Comparison of ENCODE assay signal across 1 cellular context in the genomic region with DNA sequence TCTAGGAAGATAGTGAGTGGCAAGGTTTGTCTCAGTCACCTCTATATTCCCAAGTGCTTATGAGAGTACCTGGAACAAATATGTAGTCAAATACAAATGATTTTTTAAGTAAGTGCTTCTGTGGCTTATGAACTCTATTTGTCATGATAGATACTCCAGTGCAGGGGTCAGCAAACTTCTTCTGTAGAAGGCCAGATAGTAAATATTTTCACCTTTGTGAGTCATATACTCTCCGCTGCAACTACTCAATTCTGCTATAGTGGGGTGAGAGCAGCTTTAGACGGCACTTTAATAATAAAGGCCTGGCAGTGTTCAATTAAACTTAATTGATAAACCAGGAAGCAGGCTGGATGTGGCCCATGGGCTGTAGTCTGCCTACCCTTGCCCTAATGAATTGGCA.
TF ChIP-seq lines count a peak whose summit lies in the region.

No MANE protein-coding gene starts in this region.

TF ChIP-seq in HepG2, 621 proteins besides CTCF, POLR2A, EP300 and RAD21 (continued from another document):
- TF ChIP-seq, protein P1, sequence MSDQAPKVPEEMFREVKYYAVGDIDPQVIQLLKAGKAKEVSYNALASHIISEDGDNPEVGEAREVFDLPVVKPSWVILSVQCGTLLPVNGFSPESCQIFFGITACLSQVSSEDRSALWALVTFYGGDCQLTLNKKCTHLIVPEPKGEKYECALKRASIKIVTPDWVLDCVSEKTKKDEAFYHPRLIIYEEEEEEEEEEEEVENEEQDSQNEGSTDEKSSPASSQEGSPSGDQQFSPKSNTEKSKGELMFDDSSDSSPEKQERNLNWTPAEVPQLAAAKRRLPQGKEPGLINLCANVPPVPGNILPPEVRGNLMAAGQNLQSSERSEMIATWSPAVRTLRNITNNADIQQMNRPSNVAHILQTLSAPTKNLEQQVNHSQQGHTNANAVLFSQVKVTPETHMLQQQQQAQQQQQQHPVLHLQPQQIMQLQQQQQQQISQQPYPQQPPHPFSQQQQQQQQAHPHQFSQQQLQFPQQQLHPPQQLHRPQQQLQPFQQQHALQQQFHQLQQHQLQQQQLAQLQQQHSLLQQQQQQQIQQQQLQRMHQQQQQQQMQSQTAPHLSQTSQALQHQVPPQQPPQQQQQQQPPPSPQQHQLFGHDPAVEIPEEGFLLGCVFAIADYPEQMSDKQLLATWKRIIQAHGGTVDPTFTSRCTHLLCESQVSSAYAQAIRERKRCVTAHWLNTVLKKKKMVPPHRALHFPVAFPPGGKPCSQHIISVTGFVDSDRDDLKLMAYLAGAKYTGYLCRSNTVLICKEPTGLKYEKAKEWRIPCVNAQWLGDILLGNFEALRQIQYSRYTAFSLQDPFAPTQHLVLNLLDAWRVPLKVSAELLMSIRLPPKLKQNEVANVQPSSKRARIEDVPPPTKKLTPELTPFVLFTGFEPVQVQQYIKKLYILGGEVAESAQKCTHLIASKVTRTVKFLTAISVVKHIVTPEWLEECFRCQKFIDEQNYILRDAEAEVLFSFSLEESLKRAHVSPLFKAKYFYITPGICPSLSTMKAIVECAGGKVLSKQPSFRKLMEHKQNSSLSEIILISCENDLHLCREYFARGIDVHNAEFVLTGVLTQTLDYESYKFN (CRISPR knock-in tag; conservative IDR thresholded peaks at IDR 0.05): peak; percentile 57; the same call in 1 of the 2 replicates
- TF ChIP-seq, protein P2, sequence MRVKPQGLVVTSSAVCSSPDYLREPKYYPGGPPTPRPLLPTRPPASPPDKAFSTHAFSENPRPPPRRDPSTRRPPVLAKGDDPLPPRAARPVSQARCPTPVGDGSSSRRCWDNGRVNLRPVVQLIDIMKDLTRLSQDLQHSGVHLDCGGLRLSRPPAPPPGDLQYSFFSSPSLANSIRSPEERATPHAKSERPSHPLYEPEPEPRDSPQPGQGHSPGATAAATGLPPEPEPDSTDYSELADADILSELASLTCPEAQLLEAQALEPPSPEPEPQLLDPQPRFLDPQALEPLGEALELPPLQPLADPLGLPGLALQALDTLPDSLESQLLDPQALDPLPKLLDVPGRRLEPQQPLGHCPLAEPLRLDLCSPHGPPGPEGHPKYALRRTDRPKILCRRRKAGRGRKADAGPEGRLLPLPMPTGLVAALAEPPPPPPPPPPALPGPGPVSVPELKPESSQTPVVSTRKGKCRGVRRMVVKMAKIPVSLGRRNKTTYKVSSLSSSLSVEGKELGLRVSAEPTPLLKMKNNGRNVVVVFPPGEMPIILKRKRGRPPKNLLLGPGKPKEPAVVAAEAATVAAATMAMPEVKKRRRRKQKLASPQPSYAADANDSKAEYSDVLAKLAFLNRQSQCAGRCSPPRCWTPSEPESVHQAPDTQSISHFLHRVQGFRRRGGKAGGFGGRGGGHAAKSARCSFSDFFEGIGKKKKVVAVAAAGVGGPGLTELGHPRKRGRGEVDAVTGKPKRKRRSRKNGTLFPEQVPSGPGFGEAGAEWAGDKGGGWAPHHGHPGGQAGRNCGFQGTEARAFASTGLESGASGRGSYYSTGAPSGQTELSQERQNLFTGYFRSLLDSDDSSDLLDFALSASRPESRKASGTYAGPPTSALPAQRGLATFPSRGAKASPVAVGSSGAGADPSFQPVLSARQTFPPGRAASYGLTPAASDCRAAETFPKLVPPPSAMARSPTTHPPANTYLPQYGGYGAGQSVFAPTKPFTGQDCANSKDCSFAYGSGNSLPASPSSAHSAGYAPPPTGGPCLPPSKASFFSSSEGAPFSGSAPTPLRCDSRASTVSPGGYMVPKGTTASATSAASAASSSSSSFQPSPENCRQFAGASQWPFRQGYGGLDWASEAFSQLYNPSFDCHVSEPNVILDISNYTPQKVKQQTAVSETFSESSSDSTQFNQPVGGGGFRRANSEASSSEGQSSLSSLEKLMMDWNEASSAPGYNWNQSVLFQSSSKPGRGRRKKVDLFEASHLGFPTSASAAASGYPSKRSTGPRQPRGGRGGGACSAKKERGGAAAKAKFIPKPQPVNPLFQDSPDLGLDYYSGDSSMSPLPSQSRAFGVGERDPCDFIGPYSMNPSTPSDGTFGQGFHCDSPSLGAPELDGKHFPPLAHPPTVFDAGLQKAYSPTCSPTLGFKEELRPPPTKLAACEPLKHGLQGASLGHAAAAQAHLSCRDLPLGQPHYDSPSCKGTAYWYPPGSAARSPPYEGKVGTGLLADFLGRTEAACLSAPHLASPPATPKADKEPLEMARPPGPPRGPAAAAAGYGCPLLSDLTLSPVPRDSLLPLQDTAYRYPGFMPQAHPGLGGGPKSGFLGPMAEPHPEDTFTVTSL (CRISPR knock-in tag; IDR thresholded peaks at IDR 0.05; ENCODE audit: borderline replicate concordance): peak; percentile 19; the same call in 1 of the 2 replicates
- TF ChIP-seq ZFP37 (CRISPR knock-in tag; IDR thresholded peaks at IDR 0.05; ENCODE audit: borderline replicate concordance): no peak
- TF ChIP-seq MEIS2 (CRISPR knock-in tag; IDR thresholded peaks at IDR 0.05): no peak
- no peak for TF ChIP-seq ZBTB38 (CRISPR knock-in tag; IDR thresholded peaks at IDR 0.05)
- TF ChIP-seq ZNF331 (CRISPR knock-in tag; IDR thresholded peaks at IDR 0.05): no peak
- no peak for TF ChIP-seq ARNTL (CRISPR knock-in tag; IDR thresholded peaks at IDR 0.05)
- TF ChIP-seq TRIM24 (CRISPR knock-in tag; IDR thresholded peaks at IDR 0.05): no peak
- TF ChIP-seq KAT8 (CRISPR knock-in tag; IDR thresholded peaks at IDR 0.05): 0 out of 2 replicates have a peak, but pooled peaks have one; percentile 34
- TF ChIP-seq NFE2L2 (IDR thresholded peaks at IDR 0.05; ENCODE audit: low read length): no peak
- TF ChIP-seq EEA1 (CRISPR knock-in tag; IDR thresholded peaks at IDR 0.05; ENCODE audit: borderline replicate concordance): no peak
- TF ChIP-seq ZNF224 (CRISPR knock-in tag; IDR thresholded peaks at IDR 0.05): no peak
- TF ChIP-seq RARA (CRISPR knock-in tag; IDR thresholded peaks at IDR 0.05): peak; percentile 49; the same call in 1 of the 2 replicates
- TF ChIP-seq E2F1 (CRISPR knock-in tag; IDR thresholded peaks at IDR 0.05): no peak
- TF ChIP-seq ARID2 (CRISPR knock-in tag; IDR thresholded peaks at IDR 0.05; ENCODE audit: borderline replicate concordance): no peak
- 0 out of 2 replicates have a peak, but pooled peaks have one; percentile 19 for TF ChIP-seq MAFF (IDR thresholded peaks at IDR 0.05; ENCODE audit: low read depth, low read length)
- TF ChIP-seq ZBTB20 (CRISPR knock-in tag; IDR thresholded peaks at IDR 0.05; ENCODE audit: borderline replicate concordance, low read depth): peak; percentile 43; the same call in 1 of the 2 replicates
- TF ChIP-seq ZNF143 (CRISPR knock-in tag; IDR thresholded peaks at IDR 0.05): no peak
- TF ChIP-seq PPARG (CRISPR knock-in tag; conservative IDR thresholded peaks at IDR 0.05): 0 out of 2 replicates have a peak, but pooled peaks have one; percentile 13
- TF ChIP-seq FOXP1 (IDR thresholded peaks at IDR 0.05): no peak
- TF ChIP-seq FOXP1 (CRISPR knock-in tag; IDR thresholded peaks at IDR 0.05): peak; percentile 34; the same call in 1 of the 2 replicates
